ENCODE assay signal across 20 cellular contexts in the genomic region with DNA sequence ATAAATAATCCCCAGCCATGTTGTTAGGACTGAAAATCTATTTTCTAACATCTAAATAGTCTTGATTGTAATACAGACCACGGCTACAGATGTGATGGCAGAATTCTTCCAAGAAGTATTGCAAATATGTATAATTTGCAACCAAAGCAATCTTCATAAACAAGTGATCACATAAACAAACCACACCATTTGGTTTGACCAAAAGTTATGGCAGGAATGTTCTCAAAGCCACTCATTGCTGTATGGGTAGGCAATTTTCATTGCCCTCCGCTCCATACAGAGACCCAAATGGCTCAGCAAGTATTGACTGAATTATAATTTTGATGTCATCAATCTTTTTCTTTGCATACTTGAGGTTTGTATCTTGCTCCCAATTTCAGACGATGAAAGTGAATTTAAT. TPM values are rescaled to one million over a fixed set of nuclear protein-coding genes. Genes with fewer than 3 reads are reported as not detected.
DNase-seq lines count a peak whose midpoint lies in the region; ATAC-seq, FAIRE-seq and TF ChIP-seq lines count a peak whose summit lies in the region.
"Had no signal": no experiment of that assay in that cellular context is flagged by ENCODE, and none has a peak within 500 bp of the region (broad histone marks: within the 10 kb centered on the region; RNA-seq: fewer than 3 reads in every experiment).

No MANE protein-coding gene starts in this region.

- no peak overlapping the region for H3K9ac ChIP-seq in KMS-11

- no peak overlapping the region for H2AFZ ChIP-seq in KMS-11 (ENCODE audit: low read depth)

- POLR2A ChIA-PET in A549 (lab: Yijun Ruan, JAX), result no interaction called here

- CTCF ChIA-PET in A549 (lab: Yijun Ruan, JAX), result interaction anchor here (0.8 kb wide), 1 partner anchor 11 kb away, joined by 8 read pairs; no protein-coding TSS in a partner anchor

- no peaks in the 10 kb centered on the region for H3K79me2 ChIP-seq in KMS-11 (ENCODE audit: insufficient read depth, low read depth)

- 82% methylated on average over 3 of the region's 3 CpGs for WGBS in A549 (ENCODE audit: missing lambda C conversion rate)
- 100% methylated on average over 1 of the region's 3 CpGs; no CpG with 5 or more reads in 1 of the 2 experiments for WGBS in mesodermal cell (ENCODE audit: insufficient coverage in 2 of 2), 2 experiments

- TF ChIP-seq EP300 in A549 (IDR thresholded peaks at IDR 0.05), result no peak

- H3K27ac ChIP-seq in A549 (peak overlapping the region; percentile 69 to 73), KMS-11 (no peak overlapping the region), mesodermal cell (ENCODE audit: low read depth, low read length, severe bottlenecking) (peak overlapping the region; percentile 86)
- H3K27ac ChIP-seq: colonic mucosa, lower lobe of right lung, SK-N-MC, thyroid gland had no signal

- DNase-seq in A549 (ENCODE audit: low read depth in 1 of 2, low spot score in 1 of 2) (no peak), astrocyte of the spinal cord (ENCODE audit: low read depth, low spot score) (peak; percentile 67), T-helper 9 cell (no peak), RKO (ENCODE audit: low spot score) (no peak), immature natural killer cell (no peak)
- DNase-seq: activated CD4-positive, alpha-beta T cell treated with anti-CD3 and anti-CD28 coated beads for 48 hours; activated CD8-positive, alpha-beta memory T cell treated with anti-CD3 and anti-CD28 coated beads, Interleukin-2, amount 50 U/mL, for 48 hours; activated gamma-delta T cell treated with Interleukin-2 at 50 U/mL for 16 hours; anterior cingulate cortex; CD4-positive, alpha-beta T cell; colonic mucosa; lower lobe of right lung; natural killer cell; NCI-H1694; stimulated activated naive B cell treated with anti-CD40 and anti-IgM and Interleukin-4, amounts not matched to agents 10 μg/mL and 1 μg/mL and 100 μg/mL, for 72 hours; thyroid gland had no signal

- TF ChIP-seq RAD21 in A549 (conservative IDR thresholded peaks at IDR 0.05 in 1 of 2, IDR thresholded peaks at IDR 0.05 in 1 of 2), result no peak

- no peak for ATAC-seq in A549
- no peak for ATAC-seq in HG02610 (IDR thresholded peaks at IDR 0.05; ENCODE audit: unreplicated experiment)
- ATAC-seq: lower lobe of right lung; natural killer cell; stimulated activated naive B cell treated with anti-CD40 and anti-IgM and Interleukin-4, amounts not matched to agents 10 μg/mL and 1 μg/mL and 100 μg/mL, for 72 hours had no signal

- H4K20me1 ChIP-seq in KMS-11 (ENCODE audit: insufficient read depth), result no peaks in the 10 kb centered on the region

- peaks cover 0 to 5% (median 0%) of the 10 kb centered on the region in 3 donors for H3K27me3 Mint-ChIP-seq in immature natural killer cell (ENCODE audit: low read depth in 3 of 3)

- H3K27me3 ChIP-seq in KMS-11 (ENCODE audit: insufficient read depth, low read depth), result no peaks in the 10 kb centered on the region
- H3K27me3 ChIP-seq: colonic mucosa, thyroid gland had no signal

- TF ChIP-seq POLR2A in A549 (IDR thresholded peaks at IDR 0.05; ENCODE audit: low read length), result no peak

- no peaks in the 10 kb centered on the region for H3K9me3 Mint-ChIP-seq in immature natural killer cell
- H3K9me3 Mint-ChIP-seq: CD4-positive, alpha-beta T cell; natural killer cell; stimulated activated naive B cell treated with anti-CD40 and anti-IgM and Interleukin-4, amounts not matched to agents 10 μg/mL and 1 μg/mL and 100 μg/mL, for 72 hours had no signal

- H3K36me3 Mint-ChIP-seq in immature natural killer cell, result no peaks in the 10 kb centered on the region
- H3K36me3 Mint-ChIP-seq: natural killer cell; stimulated activated naive B cell treated with anti-CD40 and anti-IgM and Interleukin-4, amounts not matched to agents 10 μg/mL and 1 μg/mL and 100 μg/mL, for 72 hours had no signal

- H3K36me3 ChIP-seq in KMS-11 (ENCODE audit: insufficient read depth), result no peaks in the 10 kb centered on the region
- H3K36me3 ChIP-seq in mesodermal cell (ENCODE audit: control insufficient read depth, insufficient read depth, low read length), result no peaks in the 10 kb centered on the region
- H3K36me3 ChIP-seq: colonic mucosa, lower lobe of right lung, thyroid gland had no signal

- H3K27ac Mint-ChIP-seq in immature natural killer cell, result no peak overlapping the region
- H3K27ac Mint-ChIP-seq: CD4-positive, alpha-beta T cell; natural killer cell; stimulated activated naive B cell treated with anti-CD40 and anti-IgM and Interleukin-4, amounts not matched to agents 10 μg/mL and 1 μg/mL and 100 μg/mL, for 72 hours had no signal

- H3K4me1 ChIP-seq in A549 (peaks cover 44% of the 10 kb centered on the region), KMS-11 (ENCODE audit: low read depth, poor library complexity, severe bottlenecking) (peaks cover 32% of the 10 kb centered on the region), mesodermal cell (ENCODE audit: control insufficient read depth, insufficient read depth, low read length, poor library complexity, severe bottlenecking) (peaks cover 32% of the 10 kb centered on the region)
- H3K4me1 ChIP-seq: colonic mucosa had no signal

- H3K4me2 ChIP-seq in A549 (peak overlapping the region; percentile 71), KMS-11 (peak overlapping the region; percentile 14; the same call in 1 of the 2 replicates)

- H3K4me3 ChIP-seq in A549 (no peak overlapping the region), KMS-11 (IDR thresholded peaks at IDR 0.05; ENCODE audit: insufficient read depth, low read depth, low read length) (no peak overlapping the region), astrocyte of the spinal cord (ENCODE audit: low read depth, low read length) (no peak overlapping the region), mesodermal cell (ENCODE audit: extremely low read depth, insufficient read depth, low read length, poor library complexity, severe bottlenecking) (no peak overlapping the region)
- H3K4me3 ChIP-seq: colonic mucosa, lower lobe of right lung, SK-N-MC, thyroid gland had no signal

- in situ Hi-C loops in astrocyte of the spinal cord (cut with HindIII; ENCODE audit: low sequenced_read_pairs), result no loop called here

- H3K9me3 ChIP-seq in A549, result no peaks in the 10 kb centered on the region
- H3K9me3 ChIP-seq in mesodermal cell (ENCODE audit: control insufficient read depth, low read length), result no peaks in the 10 kb centered on the region
- H3K9me3 ChIP-seq: colonic mucosa, lower lobe of right lung, thyroid gland had no signal

- H3K4me3 Mint-ChIP-seq in immature natural killer cell, result no peak overlapping the region
- H3K4me3 Mint-ChIP-seq: CD4-positive, alpha-beta T cell; natural killer cell; stimulated activated naive B cell treated with anti-CD40 and anti-IgM and Interleukin-4, amounts not matched to agents 10 μg/mL and 1 μg/mL and 100 μg/mL, for 72 hours had no signal

- no peaks in the 10 kb centered on the region for H3K4me1 Mint-ChIP-seq in immature natural killer cell
- H3K4me1 Mint-ChIP-seq: natural killer cell had no signal

- TF ChIP-seq CTCF in A549 (IDR thresholded peaks at IDR 0.05) (no peak), KMS-11 (conservative IDR thresholded peaks at IDR 0.05; ENCODE audit: low read depth, low read length) (no peak), astrocyte of the spinal cord (IDR thresholded peaks at IDR 0.05; ENCODE audit: low read depth, low read length) (no peak)

- FAIRE-seq in A549 (lab: Jason Lieb, UNC), result no peak

TF ChIP-seq in A549, 52 proteins besides CTCF, POLR2A, EP300 and RAD21:
- TF ChIP-seq HOXB5 (CRISPR knock-in tag; IDR thresholded peaks at IDR 0.05) (no peak), PHF8 (IDR thresholded peaks at IDR 0.05; ENCODE audit: borderline replicate concordance, low read depth) (no peak), CHD4 (IDR thresholded peaks at IDR 0.05; ENCODE audit: borderline replicate concordance) (no peak), CEBPB (IDR thresholded peaks at IDR 0.05) (no peak), NFE2L2 (conservative IDR thresholded peaks at IDR 0.05; ENCODE audit: low read length) (no peak), MAFK (IDR thresholded peaks at IDR 0.05; ENCODE audit: partially characterized antibody) (no peak), KDM1A (IDR thresholded peaks at IDR 0.05; ENCODE audit: low read depth) (no peak), EHMT2 (IDR thresholded peaks at IDR 0.05; ENCODE audit: low read depth) (no peak), NR3C1 (IDR thresholded peaks at IDR 0.05) (no peak)

RNA-seq across cellular contexts. Expression of gene RHOBTB1, which starts 19.0 kb away (rescaled TPM):
- 24.7 TPM in 2 replicates for polyA plus RNA-seq in A549 (2011; rRNA removed)
- polyA plus RNA-seq in A549 (2012; cell fraction: cytosol; rRNA removed), result 4.3 and 4.9 TPM in 2 replicates
- 2.6 and 4.2 TPM in 2 replicates for polyA plus RNA-seq in A549 (2012; cell fraction: nucleus; rRNA removed)
- polyA plus RNA-seq in A549 (2017; fragmentation: RNase III; extraction: RNeasy Plus Mini Kit Qiagen cat#74134 plus additional on column Dnase treatment), result 5.3 to 6.6 TPM (median 5.7 TPM) in 3 replicates
- polyA minus RNA-seq in A549 (2011; rRNA and poly(A)+ RNA removed), result 19.1 and 23.7 TPM in 2 replicates
- 44.2 TPM for polyA plus RNA-seq in mesodermal cell (2013, experiment 1 of 2)
- polyA plus RNA-seq in mesodermal cell (2013, experiment 2 of 2), result 45.3 TPM
- under 1 TPM in 2 of 3 donors, not detected in 1; 0.04 to 0.64 TPM for polyA plus RNA-seq in immature natural killer cell
